19 cellular contexts compared by ENCODE assay signal in the genomic region with DNA sequence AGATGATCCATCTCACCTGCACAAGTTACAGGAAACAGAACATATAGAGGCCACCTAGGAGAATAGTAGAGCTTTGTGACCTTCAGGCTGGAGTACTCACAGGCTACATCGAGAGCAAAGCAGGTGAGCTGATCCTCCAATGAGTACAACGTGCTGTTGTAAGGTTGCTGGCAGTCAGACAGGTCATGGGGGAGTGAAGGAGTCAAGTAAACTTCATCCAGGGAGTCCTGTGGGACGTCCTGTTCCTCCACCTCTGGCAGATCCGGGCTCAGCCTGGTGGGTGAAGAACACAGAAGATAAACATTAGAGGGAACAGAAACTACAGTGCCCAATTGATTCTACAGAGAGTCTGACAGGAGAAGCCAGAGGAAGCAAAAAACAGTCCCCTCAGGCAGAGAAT.
"Had no signal": no experiment of that assay in that cellular context is flagged by ENCODE, and none has a peak within 500 bp of the region (broad histone marks: within the 10 kb centered on the region; RNA-seq: fewer than 3 reads in every experiment).

No MANE protein-coding gene starts in this region.

- H3K4me3 ChIP-seq: colonic mucosa, hepatocyte, left ventricle myocardium inferior, lung, sigmoid colon, skin epidermis, thoracic aorta, transverse colon had no signal

- H3K27ac ChIP-seq: colonic mucosa, foreskin keratinocyte, hepatocyte, left ventricle myocardium inferior, sigmoid colon, skin epidermis, thoracic aorta, transverse colon had no signal

- H3K36me3 ChIP-seq: colonic mucosa, left ventricle myocardium inferior, sigmoid colon, thoracic aorta, transverse colon had no signal

- DNase-seq: colonic mucosa; dermis blood vessel endothelial cell; endodermal cell; erythroblast; foreskin keratinocyte; left ventricle myocardium inferior; mesenchymal stem cell; midbrain; occipital lobe; sigmoid colon; stimulated activated CD4-positive, alpha-beta T cell treated with anti-CD3 and anti-CD28 coated beads, Interleukin-2, amount 100 ng/mL, for 24 hours; stimulated activated CD4-positive, alpha-beta T cell treated with anti-CD3 and anti-CD28 coated beads, Interleukin-4, amount 100 ng/mL, for 4 hours; stimulated activated naive B cell treated with anti-CD40 and anti-IgM and Interleukin-4, amounts not matched to agents 10 μg/mL and 1 μg/mL and 100 μg/mL, for 72 hours; substantia nigra; transverse colon had no signal

- H3K27me3 ChIP-seq: colonic mucosa, hepatocyte, sigmoid colon had no signal

- H3K9me3 ChIP-seq: colonic mucosa, left ventricle myocardium inferior, sigmoid colon, thoracic aorta, transverse colon had no signal

- H3K4me1 ChIP-seq: colonic mucosa, foreskin keratinocyte, left ventricle myocardium inferior, sigmoid colon, transverse colon had no signal

- ATAC-seq: foreskin keratinocyte; stimulated activated naive B cell treated with anti-CD40 and anti-IgM and Interleukin-4, amounts not matched to agents 10 μg/mL and 1 μg/mL and 100 μg/mL, for 72 hours had no signal
